Comparison of ENCODE assay signal across 11 cellular contexts in the genomic region with DNA sequence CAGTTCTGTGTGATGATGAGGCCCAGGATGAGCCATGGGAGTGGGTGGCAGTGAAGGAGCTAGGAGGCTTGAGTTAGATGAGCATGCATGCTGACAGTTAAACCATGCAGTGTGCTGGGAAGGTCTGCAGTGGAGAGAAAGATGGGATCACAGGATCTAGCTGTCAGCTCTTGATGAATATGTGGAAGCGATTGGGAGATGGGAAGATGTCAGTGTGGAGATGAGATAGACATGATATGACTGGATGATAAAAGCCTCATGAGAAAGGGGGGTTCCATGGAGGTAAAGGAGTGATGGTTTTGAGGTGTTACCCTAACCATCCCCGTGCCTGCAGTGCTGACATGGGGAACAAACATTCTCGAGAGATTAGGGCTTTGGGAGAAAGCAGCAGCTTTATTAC.
"Had no signal": no experiment of that assay in that cellular context is flagged by ENCODE, and none has a peak within 500 bp of the region (broad histone marks: within the 10 kb centered on the region; RNA-seq: fewer than 3 reads in every experiment).

No MANE protein-coding gene starts in this region.

- H3K4me3 ChIP-seq: GM23248, GM23338, HAP-1 had no signal

- H3K9ac ChIP-seq: GM23248 had no signal

- H2AFZ ChIP-seq: GM23248, GM23338 had no signal

- DNase-seq: GM23248, GOT3, H7, H9, HCEC 1CT, HFFc6 had no signal

- H3K4me1 ChIP-seq: HAP-1 had no signal

- H3K27ac ChIP-seq: GM23248 had no signal

- H3K4me2 ChIP-seq: GM23338 had no signal

- H3K36me3 ChIP-seq: HAP-1 had no signal

- H3K9me3 ChIP-seq: HAP-1 had no signal

- FAIRE-seq: H1, H54 had no signal

- ATAC-seq: GM23338, HCT116 had no signal
